8 cellular contexts compared by ENCODE assay signal in the genomic region with DNA sequence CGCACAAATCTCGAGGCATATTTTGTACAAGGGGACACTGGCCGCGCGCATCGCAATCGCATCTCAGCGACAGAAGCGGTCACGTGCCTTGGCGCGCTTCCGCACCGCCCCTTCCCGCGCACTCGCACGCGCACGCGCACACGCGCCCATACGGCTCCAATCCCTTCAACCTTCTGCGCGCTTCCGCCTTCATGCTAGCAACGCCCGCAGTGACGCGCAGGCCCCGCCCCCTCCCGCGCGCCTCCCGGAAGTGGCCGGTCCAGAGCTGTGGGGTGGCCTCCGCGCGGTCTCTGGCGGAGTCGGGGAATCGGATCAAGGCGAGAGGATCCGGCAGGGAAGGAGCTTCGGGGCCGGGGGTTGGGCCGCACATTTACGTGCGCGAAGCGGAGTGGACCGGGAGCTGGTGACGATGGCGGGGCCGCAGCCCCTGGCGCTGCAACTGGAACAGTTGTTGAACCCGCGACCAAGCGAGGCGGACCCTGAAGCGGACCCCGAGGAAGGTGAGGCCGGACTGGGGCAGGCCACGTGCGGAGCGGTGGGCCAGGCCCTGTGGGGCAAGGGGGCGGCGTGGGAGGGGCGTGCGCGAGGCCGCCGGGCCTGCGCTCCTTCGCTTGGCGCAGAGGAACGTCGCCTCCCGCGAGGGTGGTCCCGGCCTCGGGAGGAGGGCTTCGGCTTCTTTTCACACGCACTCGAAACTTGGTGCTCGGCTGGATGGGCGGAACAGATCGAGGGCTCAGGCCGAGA. TPM values are rescaled to one million over a fixed set of nuclear protein-coding genes. Genes with fewer than 3 reads are reported as not detected.
DNase-seq lines count a peak whose midpoint lies in the region; ATAC-seq and TF ChIP-seq lines count a peak whose summit lies in the region.

Gene AATF, plus strand, starts transcription at position 238 of the 744 bp plus-strand sequence. Its CDS starts 172 bp downstream, at position 410.

- H3K79me1 ChIP-seq in H9 (ENCODE audit: insufficient read depth, low read depth, low read length, poor library complexity, severe bottlenecking): no peaks in the 10 kb centered on the region

- no peak within 1 kb of the TSS for H4K91ac ChIP-seq in H9 (ENCODE audit: insufficient read length, low read depth, low read length)

- DNase-seq in ELR (ENCODE audit: low read depth) (peak; percentile 97), H9 (peak; percentile 98), M059J (ENCODE audit: low read depth) (peak; percentile 96), fibroblast of peridontal ligament (ENCODE audit: extremely low read depth) (peak; percentile 92)
- peak; percentile 95 for DNase-seq in activated T-helper 9 cell treated with anti-CD3 and anti-CD28 coated beads, Interleukin-2, amount 50 U/mL, for 16 hours (ENCODE audit: low read depth)
- DNase-seq in stimulated activated naive CD8-positive, alpha-beta T cell treated with anti-CD3 and anti-CD28 coated beads, Interleukin-15, Interleukin-2, amounts not matched to agents 100 U/mL and 50 U/mL, for 24 hours: peak; percentile 98

- H3K4ac ChIP-seq in H9 (ENCODE audit: low read depth, low read length): no peak within 1 kb of the TSS

- H3K9me3 ChIP-seq in H9 (ENCODE audit: control insufficient read depth, low read depth, low read length): no peaks in the 10 kb centered on the region

- no peak within 1 kb of the TSS for H2BK5ac ChIP-seq in H9 (ENCODE audit: insufficient read length, low read length)

- TF ChIP-seq CTCF in H9 (conservative IDR thresholded peaks at IDR 0.05): no peak
- TF ChIP-seq CTCF in nephron (IDR thresholded peaks at IDR 0.05; ENCODE audit: unreplicated experiment in 3 of 3): no peak

- peak within 1 kb of the TSS; percentile 91 to 94 for H3K4me3 Mint-ChIP-seq in H9
- H3K4me3 Mint-ChIP-seq in nephron: peak within 1 kb of the TSS; percentile 92 to 95 (median 95)

- no peak within 1 kb of the TSS for H3K27ac ChIP-seq in H9 (ENCODE audit: insufficient read length, low read depth, low read length)

- H3K56ac ChIP-seq in H9 (ENCODE audit: insufficient read length, low read depth, low read length): no peak within 1 kb of the TSS

- peak within 1 kb of the TSS; percentile 74 for H3K14ac ChIP-seq in H9 (ENCODE audit: insufficient read depth, low read length)

- no peaks in the 10 kb centered on the region; the same call in 1 of the 2 replicates for H3K4me1 ChIP-seq in H9 (ENCODE audit: insufficient read depth, low read length)

- H2AFZ ChIP-seq in H9 (ENCODE audit: low read length): no peak within 1 kb of the TSS

- peak within 1 kb of the TSS; percentile 40 for H3K18ac ChIP-seq in H9 (ENCODE audit: insufficient read length, low read depth, low read length)

- H2BK120ac ChIP-seq in H9 (ENCODE audit: low read depth, low read length, poor library complexity, severe bottlenecking): no peak within 1 kb of the TSS

- no peak within 1 kb of the TSS for H2BK20ac ChIP-seq in H9 (ENCODE audit: low read depth, low read length, poor library complexity, severe bottlenecking)

- H3K4me1 Mint-ChIP-seq in H9 (peaks cover 34 to 52% of the 10 kb centered on the region in 2 experiments), nephron (peaks cover 25% of the 10 kb centered on the region)

- TF ChIP-seq POLR2A in Raji (IDR thresholded peaks at IDR 0.05; ENCODE audit: insufficient read depth, low read depth, low read length): peak; percentile 86

- H4K8ac ChIP-seq in H9 (replicated peaks; ENCODE audit: insufficient read length, low read depth, low read length): no peak within 1 kb of the TSS

- H3K9ac ChIP-seq in H9 (ENCODE audit: extremely low read depth, insufficient read length, low read length): peak within 1 kb of the TSS; percentile 43

- H3K23ac ChIP-seq in H9 (ENCODE audit: insufficient read length, low read depth, low read length): no peak within 1 kb of the TSS

- no peak within 1 kb of the TSS for H4K5ac ChIP-seq in H9 (ENCODE audit: insufficient read length, low read depth, low read length)

- H3K27me3 ChIP-seq in H9 (ENCODE audit: insufficient read depth, low read length): peaks cover 37% of the 10 kb centered on the region

- peaks cover 2% of the 10 kb centered on the region; the same call in 1 of the 2 replicates for H3K79me2 ChIP-seq in H9 (ENCODE audit: insufficient read depth, low read length)

- H4K20me1 ChIP-seq in H9 (ENCODE audit: control insufficient read depth, insufficient read depth, insufficient read length): no peaks in the 10 kb centered on the region

- no CpG with 5 or more reads among the region's 90 CpGs for WGBS in H9 (ENCODE audit: extremely low coverage, insufficient read length, low lambda C conversion rate)

- H3K27me3 Mint-ChIP-seq in H9 (ENCODE audit: low read depth) (peaks cover 57% of the 10 kb centered on the region), nephron (ENCODE audit: low read depth) (peaks cover 49% of the 10 kb centered on the region)

- H2AK5ac ChIP-seq in H9 (ENCODE audit: insufficient read length, low read length): no peak within 1 kb of the TSS

- H3K27ac Mint-ChIP-seq in H9: peak within 1 kb of the TSS; percentile 68 to 98 (median 69); a peak in 5 of 7 replicates
- peak within 1 kb of the TSS; percentile 58 to 90 (median 85) for H3K27ac Mint-ChIP-seq in nephron

- H3K23me2 ChIP-seq in H9 (ENCODE audit: insufficient read length, low read depth, low read length, poor library complexity, severe bottlenecking): peaks cover 11% of the 10 kb centered on the region

- no peak within 1 kb of the TSS for H2BK15ac ChIP-seq in H9 (ENCODE audit: low read depth, low read length)

- no peak within 1 kb of the TSS for H3T11ph ChIP-seq in H9 (ENCODE audit: low read length)

- H3K9me3 Mint-ChIP-seq in H9 (peaks cover 0 to under 1% of the 10 kb centered on the region in 2 experiments; a peak in 1 of 5 replicates), nephron (no peaks in the 10 kb centered on the region)

- H3K36me3 Mint-ChIP-seq in H9 (ENCODE audit: insufficient read depth in 1 of 3, low read depth in 3 of 3) (peaks cover 12 to 45% (median 33%) of the 10 kb centered on the region in 3 experiments), nephron (ENCODE audit: low read depth) (peaks cover 37% of the 10 kb centered on the region)

- no peak within 1 kb of the TSS for H2BK12ac ChIP-seq in H9 (ENCODE audit: insufficient read length, low read depth, low read length)

- peak within 1 kb of the TSS; percentile 62 for H3K4me2 ChIP-seq in H9 (ENCODE audit: insufficient read depth, insufficient read length, low read length)

- peak; percentile 98 for ATAC-seq in stimulated activated naive CD8-positive, alpha-beta T cell treated with anti-CD3 and anti-CD28 coated beads, Interleukin-15, Interleukin-2, amounts not matched to agents 100 U/mL and 50 U/mL, for 24 hours

RNA-seq across cellular contexts. Expression of gene AATF, which starts in this region (rescaled TPM):
- total RNA-seq in H9 (2021): 69.6 and 74.9 TPM in 2 replicates
- total RNA-seq in M059J (2014; rRNA removed; shearing (Covaris generic)): 28.6 and 43.5 TPM in 2 replicates
